ENCODE assay signal across 8 cellular contexts in the genomic region with DNA sequence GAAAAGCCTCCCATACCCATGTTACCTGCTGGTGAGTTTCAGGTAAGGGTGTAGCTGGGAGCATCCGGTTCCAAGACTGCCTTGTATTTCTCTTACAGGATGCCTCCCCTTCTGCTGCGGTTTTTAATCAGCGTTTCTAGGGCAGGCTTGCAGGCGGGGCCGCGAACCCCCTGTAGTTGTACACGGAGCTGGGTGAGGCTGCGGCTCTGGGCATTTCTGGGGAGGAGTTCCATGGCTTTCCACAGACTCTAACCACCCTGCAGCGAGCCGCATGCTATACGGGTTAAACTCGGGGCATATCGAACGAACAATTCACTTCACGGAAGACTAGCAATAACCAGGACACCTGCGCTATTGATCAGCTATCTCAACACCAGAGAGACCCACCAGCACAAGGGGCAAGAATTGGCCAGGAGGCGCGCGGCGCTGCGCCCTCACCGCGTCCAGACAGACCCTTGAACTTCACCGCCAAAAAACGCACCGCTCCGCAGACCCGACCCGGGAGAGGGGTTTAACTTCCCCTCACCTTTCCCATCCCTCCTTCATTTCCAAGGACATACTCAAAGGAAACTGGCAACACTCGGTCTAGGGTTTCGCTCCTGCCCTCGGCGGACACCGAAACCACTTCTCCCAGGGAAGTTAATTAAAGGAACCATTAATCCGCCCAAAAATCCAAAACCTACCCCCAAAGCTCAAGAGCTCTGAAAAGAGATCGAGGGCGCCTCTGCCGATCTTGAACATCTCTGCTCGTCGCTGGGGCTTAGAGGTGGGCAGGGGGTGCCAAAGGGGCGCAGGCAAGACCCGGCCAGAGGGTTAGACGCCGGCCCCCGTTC. TPM values are rescaled to one million over a fixed set of nuclear protein-coding genes. Genes with fewer than 3 reads are reported as not detected.
DNase-seq lines count a peak whose midpoint lies in the region; ATAC-seq and TF ChIP-seq lines count a peak whose summit lies in the region.

No MANE protein-coding gene starts in this region.

- ATAC-seq in activated B cell treated with CpG ODN at 0.5 μM for 24 hours (ENCODE audit: low read depth), result no peak
- peak; percentile 23 for ATAC-seq in sciatic nerve
- no peak for ATAC-seq in HG02852 (IDR thresholded peaks at IDR 0.05; ENCODE audit: unreplicated experiment)

- H3K27me3 Mint-ChIP-seq in activated B cell treated with CpG ODN at 0.5 μM for 24 hours, result peaks cover 51% of the 10 kb centered on the region

- H3K9me3 Mint-ChIP-seq in activated B cell treated with CpG ODN at 0.5 μM for 24 hours, result no peaks in the 10 kb centered on the region

- POLR2A ChIA-PET in activated B cell treated with CpG ODN at 0.5 μM for 24 hours (lab: Charles Lee), result interaction anchor here (0.5 kb wide), 1 partner anchor 77 kb away, joined by 3 read pairs; no protein-coding TSS in a partner anchor

- DNase-seq in stimulated activated CD4-positive, alpha-beta T cell treated with anti-CD3 and anti-CD28 coated beads, Interleukin-15, amount 100 ng/mL, for 24 hours, result peak; percentile 17
- DNase-seq in stimulated activated CD4-positive, alpha-beta T cell treated with anti-CD3 and anti-CD28 coated beads, Interleukin-2, amount 100 ng/mL, for 48 hours, result no peak
- no peak for DNase-seq in activated B cell treated with CpG ODN at 0.5 μM for 24 hours
- DNase-seq in glomerular visceral epithelial cell (ENCODE audit: extremely low spot score), result peak; percentile 60
- DNase-seq in sciatic nerve (ENCODE audit: low spot score), result no peak
- DNase-seq in AG08395 (ENCODE audit: low spot score), result no peak
- no peak for DNase-seq in erythroblast (lab: John Stamatoyannopoulos, UW)

- H3K27ac Mint-ChIP-seq in activated B cell treated with CpG ODN at 0.5 μM for 24 hours, result no peak overlapping the region

- intact Hi-C loops in activated B cell treated with CpG ODN at 0.5 μM for 24 hours (cut with micrococcal nuclease), result loop anchor here (2.0 to 5.0 kb wide), 4 partner anchors 64 to 210 kb away; no protein-coding TSS in a partner anchor
- intact Hi-C loops in sciatic nerve (cut with DNase I), result no loop called here

- CTCF ChIA-PET in activated B cell treated with CpG ODN at 0.5 μM for 24 hours (lab: Charles Lee), result interaction anchor here (1.0 kb wide), 1 partner anchor 64 kb away, joined by 3 read pairs; no protein-coding TSS in a partner anchor

- TF ChIP-seq POLR2A in erythroblast (IDR thresholded peaks at IDR 0.05; ENCODE audit: low read length), result no peak

- TF ChIP-seq CTCF in activated B cell treated with CpG ODN at 0.5 μM for 24 hours (IDR thresholded peaks at IDR 0.05), result no peak

- peak overlapping the region; percentile 84 for H3K4me3 Mint-ChIP-seq in activated B cell treated with CpG ODN at 0.5 μM for 24 hours

- H3K4me1 Mint-ChIP-seq in activated B cell treated with CpG ODN at 0.5 μM for 24 hours, result peaks cover 19% of the 10 kb centered on the region

- H3K36me3 Mint-ChIP-seq in activated B cell treated with CpG ODN at 0.5 μM for 24 hours (ENCODE audit: low read depth), result no peaks in the 10 kb centered on the region

RNA-seq across cellular contexts. Expression of gene TGFA, which starts 0.9 kb away (rescaled TPM):
- total RNA-seq in activated B cell treated with CpG ODN at 0.5 μM for 24 hours, result 0.31 and 0.51 TPM in 2 replicates
- total RNA-seq in sciatic nerve, result 11.8 TPM

Comparison
In these comparisons a context has a peak if more than half of its experiments do, and no peak if none do; other contexts are left out.
1. DNase-seq: peak in stimulated activated CD4-positive, alpha-beta T cell treated with anti-CD3 and anti-CD28 coated beads, Interleukin-15, amount 100 ng/mL, for 24 hours (single experiment) and glomerular visceral epithelial cell (single experiment); none in stimulated activated CD4-positive, alpha-beta T cell treated with anti-CD3 and anti-CD28 coated beads, Interleukin-2, amount 100 ng/mL, for 48 hours (0 of 2), activated B cell treated with CpG ODN at 0.5 μM for 24 hours (single experiment), sciatic nerve (single experiment), AG08395 (single experiment) and erythroblast (0 of 2).